Comparison of ENCODE assay signal across 11 cellular contexts in genomic region chr11:124900464-124900863, GRCh38. TPM values are rescaled to one million over a fixed set of nuclear protein-coding genes. Genes with fewer than 3 reads are reported as not detected.
DNase-seq lines count a peak whose midpoint lies in the region; ATAC-seq, FAIRE-seq and TF ChIP-seq lines count a peak whose summit lies in the region.
"Had no signal": no experiment of that assay in that cellular context is flagged by ENCODE, and none has a peak within 500 bp of the region (broad histone marks: within the 10 kb centered on the region; RNA-seq: fewer than 3 reads in every experiment).

No MANE protein-coding gene starts in this region.

- peak in 1 of 2 donors; percentile 31 for ATAC-seq in left cardiac atrium
- no peak for ATAC-seq in GM21786 (IDR thresholded peaks at IDR 0.05; ENCODE audit: unreplicated experiment)
- ATAC-seq in GM19395 (IDR thresholded peaks at IDR 0.05; ENCODE audit: unreplicated experiment), result no peak

- TF ChIP-seq CTCF in WI38 (IDR thresholded peaks at IDR 0.05; ENCODE audit: low read depth, low read length), result no peak

- no peaks in the 10 kb centered on the region for H3K9me3 Mint-ChIP-seq in T-helper 2 cell treated with Interferon-gamma antibody and Interleukin-4, amounts not matched to agents 5 μg/mL and 100 μg/mL, for 36 hours
- H3K9me3 Mint-ChIP-seq: activated CD4-positive, alpha-beta T cell treated with anti-CD3 and anti-CD28 coated beads, Interleukin-2, amount 10 ng/mL, durations not matched to agents 7 days and 5 days had no signal

- no peak overlapping the region for H3K27ac Mint-ChIP-seq in T-helper 2 cell treated with Interferon-gamma antibody and Interleukin-4, amounts not matched to agents 5 μg/mL and 100 μg/mL, for 36 hours
- H3K27ac Mint-ChIP-seq: activated CD4-positive, alpha-beta T cell treated with anti-CD3 and anti-CD28 coated beads, Interleukin-2, amount 10 ng/mL, durations not matched to agents 7 days and 5 days had no signal

- peaks cover 38% of the 10 kb centered on the region for H3K27me3 Mint-ChIP-seq in T-helper 2 cell treated with Interferon-gamma antibody and Interleukin-4, amounts not matched to agents 5 μg/mL and 100 μg/mL, for 36 hours (ENCODE audit: low read depth)

- peak overlapping the region; percentile 37 for H3K4me3 ChIP-seq in WI38 (ENCODE audit: low read depth, low read length)

- TF ChIP-seq POLR2A in H54 (IDR thresholded peaks at IDR 0.05; ENCODE audit: low read depth, low read length), result no peak

- FAIRE-seq in H54 (lab: Jason Lieb, UNC), result peak; percentile 72

- no peaks in the 10 kb centered on the region for H3K36me3 Mint-ChIP-seq in T-helper 2 cell treated with Interferon-gamma antibody and Interleukin-4, amounts not matched to agents 5 μg/mL and 100 μg/mL, for 36 hours (ENCODE audit: low read depth)

- no peak overlapping the region for H3K4me3 Mint-ChIP-seq in T-helper 2 cell treated with Interferon-gamma antibody and Interleukin-4, amounts not matched to agents 5 μg/mL and 100 μg/mL, for 36 hours
- H3K4me3 Mint-ChIP-seq: activated CD4-positive, alpha-beta T cell treated with anti-CD3 and anti-CD28 coated beads, Interleukin-2, amount 10 ng/mL, durations not matched to agents 7 days and 5 days had no signal

- intact Hi-C loops in left cardiac atrium (cut with DNase I), result no loop called here

- DNase-seq in H54 (ENCODE audit: insufficient read length, low spot score), result peak; percentile 37
- DNase-seq in left cardiac atrium, result peak; percentile 61
- DNase-seq in smooth muscle cell of the brain vasculature (ENCODE audit: low read depth, low spot score), result peak; percentile 28
- no peak for DNase-seq in activated CD4-positive, alpha-beta T cell treated with anti-CD3 and anti-CD28 coated beads, Interleukin-2, amount 50 U/mL, for 48 hours
- DNase-seq in T-helper 2 cell treated with Interferon-gamma antibody and Interleukin-4, amounts not matched to agents 5 μg/mL and 100 μg/mL, for 36 hours (ENCODE audit: low spot score), result no peak
- DNase-seq: activated CD4-positive, alpha-beta T cell treated with anti-CD3 and anti-CD28 coated beads, Interleukin-2, amount 10 ng/mL, durations not matched to agents 7 days and 5 days; NCI-H146 had no signal

- H3K4me1 Mint-ChIP-seq in T-helper 2 cell treated with Interferon-gamma antibody and Interleukin-4, amounts not matched to agents 5 μg/mL and 100 μg/mL, for 36 hours (ENCODE audit: low read depth), result peaks cover 2% of the 10 kb centered on the region

RNA-seq across cellular contexts. Expression of gene ROBO4, which starts 2.8 kb away (rescaled TPM):
- total RNA-seq in left cardiac atrium, result 10 to 100 TPM; 18.9 to 43.3 TPM
- total RNA-seq: activated CD4-positive, alpha-beta T cell treated with anti-CD3 and anti-CD28 coated beads, Interleukin-2, amount 10 ng/mL, durations not matched to agents 7 days and 5 days had no signal

RNA-seq across cellular contexts. Expression of gene HEPN1, which starts 18.6 kb away (rescaled TPM):
- total RNA-seq in left cardiac atrium, result not detected
- total RNA-seq: activated CD4-positive, alpha-beta T cell treated with anti-CD3 and anti-CD28 coated beads, Interleukin-2, amount 10 ng/mL, durations not matched to agents 7 days and 5 days; subcutaneous adipose tissue had no signal

RNA-seq across cellular contexts. Expression of gene ROBO3, which starts 35.2 kb away (rescaled TPM):
- 10 to 100 TPM; 11.1 to 11.5 TPM for total RNA-seq in left cardiac atrium

RNA-seq across cellular contexts. Expression of gene HEPACAM, which starts 35.4 kb away (rescaled TPM):
- total RNA-seq in left cardiac atrium, result 1 to 10 TPM; 4.6 to 5.4 TPM
- total RNA-seq: activated CD4-positive, alpha-beta T cell treated with anti-CD3 and anti-CD28 coated beads, Interleukin-2, amount 10 ng/mL, durations not matched to agents 7 days and 5 days had no signal

RNA-seq across cellular contexts. Expression of gene CCDC15, which starts 53.5 kb away (rescaled TPM):
- total RNA-seq in left cardiac atrium, result under 1 TPM; 0.31 to 0.82 TPM

Comparison
In these comparisons a context has a peak if more than half of its experiments do, and no peak if none do; other contexts are left out.
1. DNase-seq: peak in H54 (single experiment), left cardiac atrium (single experiment) and smooth muscle cell of the brain vasculature (single experiment); none in activated CD4-positive, alpha-beta T cell treated with anti-CD3 and anti-CD28 coated beads, Interleukin-2, amount 50 U/mL, for 48 hours (0 of 2) and T-helper 2 cell treated with Interferon-gamma antibody and Interleukin-4, amounts not matched to agents 5 μg/mL and 100 μg/mL, for 36 hours (single experiment).